29 cellular contexts compared by ENCODE assay signal in the genomic region with DNA sequence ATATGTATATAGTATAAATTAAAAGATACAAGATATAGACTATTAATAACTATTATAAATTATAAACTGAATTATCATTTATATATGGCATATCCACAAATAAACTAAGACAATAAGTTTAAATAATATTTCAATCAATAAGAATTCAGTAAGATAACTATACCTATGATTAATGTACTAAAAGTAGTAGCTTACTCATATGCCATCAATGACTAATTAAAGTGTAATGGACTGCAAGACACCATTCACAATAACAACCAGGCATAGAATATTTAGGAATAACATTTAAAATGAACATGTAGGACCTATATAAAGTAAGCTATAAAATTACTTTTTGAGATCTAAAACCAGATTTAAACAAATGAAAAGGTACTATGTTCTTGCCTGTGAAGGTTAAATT. TPM values are rescaled to one million over a fixed set of nuclear protein-coding genes. Genes with fewer than 3 reads are reported as not detected.
"Had no signal": no experiment of that assay in that cellular context is flagged by ENCODE, and none has a peak within 500 bp of the region (broad histone marks: within the 10 kb centered on the region; RNA-seq: fewer than 3 reads in every experiment).

No MANE protein-coding gene starts in this region.

- DNase-seq: activated CD4-positive, alpha-beta memory T cell treated with anti-CD3 and anti-CD28 coated beads, Interleukin-2, amount 10 ng/mL, durations not matched to agents 7 days and 5 days; activated CD4-positive, alpha-beta T cell treated with anti-CD3 and anti-CD28 coated beads for 36 hours; activated CD4-positive, alpha-beta T cell treated with anti-CD3 and anti-CD28 coated beads, Interleukin-2, amount 50 U/mL, for 1 hour; activated gamma-delta T cell treated with Interleukin-2 at 50 U/mL for 16 hours; activated naive CD4-positive, alpha-beta T cell treated with anti-CD3 and anti-CD28 coated beads, Interleukin-2, amount 10 ng/mL, durations not matched to agents 7 days and 5 days; activated naive CD8-positive, alpha-beta T cell treated with anti-CD3 and anti-CD28 coated beads for 36 hours; activated T-cell treated with anti-CD3 and anti-CD28 coated beads for 4 hours; activated T-cell treated with anti-CD3 and anti-CD28 coated beads, Interleukin-2, amount 50 U/mL, for 48 hours; brain microvascular endothelial cell; cerebellar nuclear complex; NCI-H1092; NCI-H1417; NCI-H2029; NCI-H345; NCI-H510A; NCI-H526 treated with DMSO at 0.1 percent for 48 hours; NCI-H82; SHP77; T-helper 17 cell; T1000; WERI-Rb-1 had no signal

- H3K36me3 ChIP-seq: brain microvascular endothelial cell, WERI-Rb-1 had no signal

- ATAC-seq: activated CD4-positive, alpha-beta T cell treated with anti-CD3 and anti-CD28 coated beads for 36 hours; activated T-helper 17 cell treated with anti-CD3 and anti-CD28 coated beads, Interleukin-2, amount 50 U/mL, for 72 hours; T-helper 17 cell had no signal

- H3K27ac ChIP-seq: brain microvascular endothelial cell, KMS-11, WERI-Rb-1 had no signal

- H3K27me3 ChIP-seq: brain microvascular endothelial cell had no signal

RNA-seq across cellular contexts. Expression of a gene that starts 18.8 kb away (rescaled TPM):
- total RNA-seq: activated CD4-positive, alpha-beta memory T cell treated with anti-CD3 and anti-CD28 coated beads, Interleukin-2, amount 10 ng/mL, durations not matched to agents 7 days and 5 days; activated CD4-positive, alpha-beta T cell treated with anti-CD3 and anti-CD28 coated beads for 36 hours; activated CD8-positive, alpha-beta memory T cell treated with anti-CD3 and anti-CD28 coated beads for 36 hours; activated naive CD8-positive, alpha-beta T cell treated with anti-CD3 and anti-CD28 coated beads for 36 hours; activated T-helper 17 cell treated with anti-CD3 and anti-CD28 coated beads, Interleukin-2, amount 50 U/mL, for 72 hours; cardiac septum; MCF 10A; OCI-LY7; SK-MEL-5; T-helper 17 cell had no signal
- polyA plus RNA-seq: adipose tissue had no signal
